ENCODE assay signal across 9 cellular contexts in genomic region chr17:10875984-10876555, GRCh38. TPM values are rescaled to one million over a fixed set of nuclear protein-coding genes. Genes with fewer than 3 reads are reported as not detected.
A peak's percentile ranks its signal among the peaks of the same experiment; 100 is the strongest.
DNase-seq lines count a peak whose midpoint lies in the region; ATAC-seq lines count a peak whose summit lies in the region.
"Had no signal": no experiment of that assay in that cellular context is flagged by ENCODE, and none has a peak within 500 bp of the region (broad histone marks: within the 10 kb centered on the region; RNA-seq: fewer than 3 reads in every experiment).

No MANE protein-coding gene starts in this region.

- peak; percentile 61 for DNase-seq in activated CD8-positive, alpha-beta memory T cell treated with anti-CD3 and anti-CD28 coated beads for 24 hours
- no peak for DNase-seq in activated CD8-positive, alpha-beta memory T cell treated with anti-CD3 and anti-CD28 coated beads, Interleukin-2, amount 50 U/mL, for 4 hours
- DNase-seq in M059J (ENCODE audit: low read depth) (peak; percentile 14), head of caudate nucleus (peak; percentile 25 to 86 (median 66)), renal cortical epithelial cell (ENCODE audit: low read depth) (peak; percentile 13), foreskin melanocyte (no peak)
- DNase-seq in activated CD8-positive, alpha-beta memory T cell treated with anti-CD3 and anti-CD28 coated beads, Interleukin-2, amount 50 U/mL, for 48 hours, result peak; percentile 63

- intact Hi-C loops in head of caudate nucleus (cut with DNase I), result loop anchor here (5.0 kb wide), 2 partner anchors 266 to 766 kb away; no protein-coding TSS in a partner anchor

- no peak for ATAC-seq in GM18867 (IDR thresholded peaks at IDR 0.05; ENCODE audit: unreplicated experiment)

RNA-seq across cellular contexts. Expression of gene PIRT, which starts 38.2 kb away (rescaled TPM):
- not detected in 2 replicates for total RNA-seq in M059J (2014; rRNA removed; shearing (Covaris generic))
- not detected in 2 replicates for total RNA-seq in renal cortical epithelial cell
- total RNA-seq: subcutaneous adipose tissue had no signal

Comparison
In these comparisons a context has a peak if more than half of its experiments do, and no peak if none do; other contexts are left out.
1. DNase-seq: peak in activated CD8-positive, alpha-beta memory T cell treated with anti-CD3 and anti-CD28 coated beads for 24 hours (single experiment), M059J (single experiment), activated CD8-positive, alpha-beta memory T cell treated with anti-CD3 and anti-CD28 coated beads, Interleukin-2, amount 50 U/mL, for 48 hours (single experiment), head of caudate nucleus (42 of 42) and renal cortical epithelial cell (single experiment); none in activated CD8-positive, alpha-beta memory T cell treated with anti-CD3 and anti-CD28 coated beads, Interleukin-2, amount 50 U/mL, for 4 hours (single experiment) and foreskin melanocyte (single experiment).